ENCODE assay signal across 9 cellular contexts in the genomic region with DNA sequence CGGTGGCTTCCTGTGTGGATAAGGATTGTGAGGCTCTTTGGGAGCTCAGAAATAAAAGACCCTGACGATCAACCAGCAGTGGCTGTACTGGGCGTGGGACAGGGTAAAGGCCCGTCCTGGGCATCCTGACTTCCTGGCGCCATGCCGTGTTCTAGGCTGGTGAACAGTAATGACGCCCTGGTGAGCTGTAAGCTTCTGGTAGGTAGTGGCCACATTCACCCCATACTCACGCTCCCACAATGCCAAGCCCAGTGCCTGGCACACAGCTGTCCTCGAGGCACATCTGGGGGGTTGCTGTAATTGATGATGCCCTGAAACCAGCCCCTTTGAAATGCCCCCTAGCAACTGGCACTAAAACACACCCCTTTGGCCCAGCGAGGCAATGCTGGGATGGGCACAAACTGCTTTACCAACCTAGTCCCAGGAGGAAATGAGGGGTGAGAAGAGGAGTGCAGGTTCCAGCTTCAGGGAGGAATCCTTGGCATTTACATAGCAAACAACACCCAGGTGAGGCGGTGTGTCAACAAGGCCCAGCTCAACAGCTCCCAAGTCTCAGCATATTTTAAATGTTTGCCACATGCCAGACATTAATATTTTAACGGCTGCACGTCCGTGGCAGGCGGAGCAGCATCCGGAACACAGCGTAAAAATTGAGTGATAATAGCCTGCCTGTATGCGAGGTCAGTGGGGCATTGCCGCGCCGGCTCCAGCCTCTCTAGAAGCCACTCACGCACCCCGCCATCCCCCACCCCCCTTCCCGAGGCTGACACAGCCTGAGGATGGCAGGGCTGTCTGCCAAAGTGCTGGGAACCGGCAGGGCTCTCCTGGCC.
DNase-seq lines count a peak whose midpoint lies in the region; ATAC-seq and TF ChIP-seq lines count a peak whose summit lies in the region.
"Had no signal": no experiment of that assay in that cellular context is flagged by ENCODE, and none has a peak within 500 bp of the region (broad histone marks: within the 10 kb centered on the region; RNA-seq: fewer than 3 reads in every experiment).

No MANE protein-coding gene starts in this region.

- DNase-seq in HT-29 (ENCODE audit: low spot score) (peak; percentile 54), NCI-H774 (lab: John Stamatoyannopoulos, UW) (peak; percentile 78), left ventricle myocardium inferior (peak; percentile 29), progenitor cell of endocrine pancreas (ENCODE audit: low spot score, unreplicated experiment) (no peak), GM10248 (ENCODE audit: extremely low spot score) (no peak), hepatic stellate cell (ENCODE audit: low spot score) (no peak)
- no peak for DNase-seq in stimulated activated CD8-positive, alpha-beta memory T cell treated with anti-CD3 and anti-CD28 coated beads, Interleukin-4, amount 100 ng/mL, for 48 hours

- ATAC-seq in HG03460 (IDR thresholded peaks at IDR 0.05; ENCODE audit: unreplicated experiment): no peak
- ATAC-seq: K562 had no signal

- CTCF ChIA-PET in GM10248 (lab: Yijun Ruan, JAX): no interaction called here

- H3K9me3 Mint-ChIP-seq in progenitor cell of endocrine pancreas (ENCODE audit: low read depth): no peaks in the 10 kb centered on the region

- H3K4me3 Mint-ChIP-seq in progenitor cell of endocrine pancreas (ENCODE audit: low read depth): peak overlapping the region; percentile 45

- H3K27me3 Mint-ChIP-seq in progenitor cell of endocrine pancreas: no peaks in the 10 kb centered on the region

- intact Hi-C loops in left ventricle myocardium inferior (cut with micrococcal nuclease): no loop called here

- no peak for TF ChIP-seq CTCF in left ventricle myocardium inferior (IDR thresholded peaks at IDR 0.05; ENCODE audit: borderline replicate concordance)
- no peak for TF ChIP-seq CTCF in progenitor cell of endocrine pancreas (IDR thresholded peaks at IDR 0.05; ENCODE audit: unreplicated experiment)
- no peak for TF ChIP-seq CTCF in GM10248 (IDR thresholded peaks at IDR 0.05; ENCODE audit: control extremely low read depth, extremely low read depth, low read depth, missing control alignments)

- H3K4me1 Mint-ChIP-seq in progenitor cell of endocrine pancreas (ENCODE audit: low read depth): peaks cover 46% of the 10 kb centered on the region

- H3K4me1 ChIP-seq in left ventricle myocardium inferior: peaks cover 10% of the 10 kb centered on the region

- H3K36me3 ChIP-seq in left ventricle myocardium inferior: no peaks in the 10 kb centered on the region

- no peak overlapping the region for H3K4me3 ChIP-seq in left ventricle myocardium inferior
- H3K4me3 ChIP-seq: K562 had no signal

- H3K36me3 Mint-ChIP-seq in progenitor cell of endocrine pancreas (ENCODE audit: insufficient read depth): no peaks in the 10 kb centered on the region

- peak overlapping the region; percentile 84 for H3K27ac Mint-ChIP-seq in progenitor cell of endocrine pancreas

- no peaks in the 10 kb centered on the region for H3K9me3 ChIP-seq in left ventricle myocardium inferior (replicated peaks)

- POLR2A ChIA-PET in GM10248 (lab: Yijun Ruan, JAX): no interaction called here

- no peaks in the 10 kb centered on the region for H3K27me3 ChIP-seq in left ventricle myocardium inferior (ENCODE audit: low read depth)

- no peak overlapping the region for H3K27ac ChIP-seq in left ventricle myocardium inferior (replicated peaks)

Comparison
In these comparisons a context has a peak if more than half of its experiments do, and no peak if none do; other contexts are left out.
1. DNase-seq: peak in HT-29 (single experiment), NCI-H774 (single experiment) and left ventricle myocardium inferior (single experiment); none in progenitor cell of endocrine pancreas (single experiment), stimulated activated CD8-positive, alpha-beta memory T cell treated with anti-CD3 and anti-CD28 coated beads, Interleukin-4, amount 100 ng/mL, for 48 hours (single experiment), GM10248 (single experiment) and hepatic stellate cell (single experiment).